1 cellular context compared by ENCODE assay signal in the genomic region with DNA sequence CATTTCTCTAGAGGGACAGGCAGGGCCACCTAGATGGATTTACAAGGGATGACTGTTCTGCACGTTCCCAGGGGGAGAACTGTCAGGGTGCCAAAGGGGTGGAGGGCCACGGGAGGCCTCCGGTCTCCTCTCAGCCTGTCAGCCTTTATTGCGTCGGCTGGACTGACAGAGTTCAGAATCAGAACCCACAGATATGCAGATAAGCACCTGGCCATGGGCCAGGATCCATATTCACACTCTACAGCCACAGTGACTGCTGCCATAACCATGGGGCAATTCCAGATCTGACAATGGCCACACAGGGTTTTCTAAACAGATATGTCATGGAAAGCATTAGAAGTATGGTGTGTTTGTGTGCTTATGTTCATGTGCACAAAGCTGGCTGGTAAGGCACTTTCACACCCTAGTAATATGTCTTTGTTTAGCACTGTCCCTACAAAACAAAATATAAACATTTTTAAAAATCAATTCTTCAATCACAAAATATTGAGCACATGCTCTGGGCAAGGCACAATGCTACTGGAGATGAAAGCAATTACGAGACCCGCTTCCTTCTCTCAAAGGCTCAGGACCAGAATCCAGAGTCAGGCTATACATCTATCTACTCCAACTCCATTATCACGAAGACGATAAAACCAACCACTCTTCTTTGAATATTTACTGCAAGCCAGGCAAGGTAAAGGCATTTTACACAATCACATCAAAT.
A peak's percentile ranks its signal among the peaks of the same experiment; 100 is the strongest.
TF ChIP-seq lines count a peak whose summit lies in the region.

No MANE protein-coding gene starts in this region.

TF ChIP-seq in HepG2, 621 proteins besides CTCF, POLR2A, EP300 and RAD21 (continued from another document and continues in another):
- TF ChIP-seq, protein P1, sequence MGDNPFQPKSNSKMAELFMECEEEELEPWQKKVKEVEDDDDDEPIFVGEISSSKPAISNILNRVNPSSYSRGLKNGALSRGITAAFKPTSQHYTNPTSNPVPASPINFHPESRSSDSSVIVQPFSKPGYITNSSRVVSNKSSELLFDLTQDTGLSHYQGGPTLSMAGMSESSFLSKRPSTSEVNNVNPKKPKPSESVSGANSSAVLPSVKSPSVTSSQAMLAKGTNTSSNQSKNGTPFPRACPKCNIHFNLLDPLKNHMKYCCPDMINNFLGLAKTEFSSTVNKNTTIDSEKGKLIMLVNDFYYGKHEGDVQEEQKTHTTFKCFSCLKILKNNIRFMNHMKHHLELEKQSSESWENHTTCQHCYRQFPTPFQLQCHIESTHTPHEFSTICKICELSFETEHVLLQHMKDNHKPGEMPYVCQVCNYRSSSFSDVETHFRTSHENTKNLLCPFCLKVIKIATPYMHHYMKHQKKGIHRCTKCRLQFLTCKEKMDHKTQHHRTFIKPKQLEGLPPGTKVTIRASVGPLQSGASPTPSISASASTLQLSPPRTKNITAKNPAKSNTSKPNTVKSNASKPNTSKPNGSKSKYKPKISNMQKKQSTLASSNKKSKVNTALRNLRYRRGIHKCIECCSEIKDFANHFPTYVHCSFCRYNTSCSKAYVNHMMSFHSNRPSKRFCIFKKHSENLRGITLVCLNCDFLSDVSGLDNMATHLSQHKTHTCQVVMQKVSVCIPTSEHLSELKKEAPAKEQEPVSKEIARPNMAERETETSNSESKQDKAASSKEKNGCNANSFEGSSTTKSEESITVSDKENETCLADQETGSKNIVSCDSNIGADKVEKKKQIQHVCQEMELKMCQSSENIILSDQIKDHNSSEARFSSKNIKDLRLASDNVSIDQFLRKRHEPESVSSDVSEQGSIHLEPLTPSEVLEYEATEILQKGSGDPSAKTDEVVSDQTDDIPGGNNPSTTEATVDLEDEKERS (CRISPR knock-in tag; IDR thresholded peaks at IDR 0.05), result no peak
- TF ChIP-seq, protein P2, sequence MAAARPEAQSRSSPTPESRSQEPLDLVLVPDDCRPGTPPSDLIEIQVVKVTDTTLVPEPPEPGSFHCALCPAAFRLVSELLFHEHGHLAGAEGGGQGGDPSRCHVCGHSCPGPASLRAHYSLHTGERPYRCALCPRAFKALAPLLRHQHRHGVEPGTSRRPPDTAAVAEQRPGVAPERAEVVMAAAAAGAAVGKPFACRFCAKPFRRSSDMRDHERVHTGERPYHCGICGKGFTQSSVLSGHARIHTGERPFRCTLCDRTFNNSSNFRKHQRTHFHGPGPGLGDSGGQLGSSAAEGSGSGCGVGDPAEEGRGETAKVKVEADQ (CRISPR knock-in tag; IDR thresholded peaks at IDR 0.05; ENCODE audit: borderline replicate concordance), result no peak; the same call in 1 of the 2 replicates
- TF ChIP-seq, protein P3, sequence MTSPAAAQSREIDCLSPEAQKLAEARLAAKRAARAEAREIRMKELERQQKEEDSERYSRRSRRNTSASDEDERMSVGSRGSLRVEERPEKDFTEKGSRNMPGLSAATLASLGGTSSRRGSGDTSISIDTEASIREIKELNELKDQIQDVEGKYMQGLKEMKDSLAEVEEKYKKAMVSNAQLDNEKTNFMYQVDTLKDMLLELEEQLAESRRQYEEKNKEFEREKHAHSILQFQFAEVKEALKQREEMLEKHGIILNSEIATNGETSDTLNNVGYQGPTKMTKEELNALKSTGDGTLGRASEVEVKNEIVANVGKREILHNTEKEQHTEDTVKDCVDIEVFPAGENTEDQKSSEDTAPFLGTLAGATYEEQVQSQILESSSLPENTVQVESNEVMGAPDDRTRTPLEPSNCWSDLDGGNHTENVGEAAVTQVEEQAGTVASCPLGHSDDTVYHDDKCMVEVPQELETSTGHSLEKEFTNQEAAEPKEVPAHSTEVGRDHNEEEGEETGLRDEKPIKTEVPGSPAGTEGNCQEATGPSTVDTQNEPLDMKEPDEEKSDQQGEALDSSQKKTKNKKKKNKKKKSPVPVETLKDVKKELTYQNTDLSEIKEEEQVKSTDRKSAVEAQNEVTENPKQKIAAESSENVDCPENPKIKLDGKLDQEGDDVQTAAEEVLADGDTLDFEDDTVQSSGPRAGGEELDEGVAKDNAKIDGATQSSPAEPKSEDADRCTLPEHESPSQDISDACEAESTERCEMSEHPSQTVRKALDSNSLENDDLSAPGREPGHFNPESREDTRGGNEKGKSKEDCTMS (CRISPR knock-in tag; conservative IDR thresholded peaks at IDR 0.05), result no peak
- no peak for TF ChIP-seq PCBP2 (optimal IDR thresholded peaks at IDR 0.05; ENCODE audit: low read depth, low read length, poor library complexity, severe bottlenecking)
- TF ChIP-seq, protein P4, sequence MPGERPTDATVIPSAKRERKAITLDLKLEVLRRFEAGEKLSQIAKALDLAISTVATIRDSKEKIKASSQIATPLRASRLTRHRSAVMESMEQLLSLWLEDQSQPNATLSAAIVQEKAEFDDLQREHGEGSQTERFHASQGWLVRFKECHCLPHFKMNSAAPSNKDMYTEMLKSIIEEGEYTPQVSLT (CRISPR knock-in tag; IDR thresholded peaks at IDR 0.05; ENCODE audit: borderline replicate concordance, low read depth), result no peak
- peak; percentile 24; the same call in 1 of the 2 replicates for TF ChIP-seq YEATS2 (CRISPR knock-in tag; IDR thresholded peaks at IDR 0.05; ENCODE audit: borderline replicate concordance)
- TF ChIP-seq HHEX (CRISPR knock-in tag; IDR thresholded peaks at IDR 0.05), result no peak
- TF ChIP-seq ZMAT3 (CRISPR knock-in tag; conservative IDR thresholded peaks at IDR 0.05), result no peak
- no peak for TF ChIP-seq SALL2 (CRISPR knock-in tag; IDR thresholded peaks at IDR 0.05)
- TF ChIP-seq, protein P5, sequence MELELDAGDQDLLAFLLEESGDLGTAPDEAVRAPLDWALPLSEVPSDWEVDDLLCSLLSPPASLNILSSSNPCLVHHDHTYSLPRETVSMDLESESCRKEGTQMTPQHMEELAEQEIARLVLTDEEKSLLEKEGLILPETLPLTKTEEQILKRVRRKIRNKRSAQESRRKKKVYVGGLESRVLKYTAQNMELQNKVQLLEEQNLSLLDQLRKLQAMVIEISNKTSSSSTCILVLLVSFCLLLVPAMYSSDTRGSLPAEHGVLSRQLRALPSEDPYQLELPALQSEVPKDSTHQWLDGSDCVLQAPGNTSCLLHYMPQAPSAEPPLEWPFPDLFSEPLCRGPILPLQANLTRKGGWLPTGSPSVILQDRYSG (CRISPR knock-in tag; IDR thresholded peaks at IDR 0.05), result no peak
- no peak for TF ChIP-seq SP1 (IDR thresholded peaks at IDR 0.05)
- TF ChIP-seq SP1 (CRISPR knock-in tag; IDR thresholded peaks at IDR 0.05), result no peak
- TF ChIP-seq, protein P6, sequence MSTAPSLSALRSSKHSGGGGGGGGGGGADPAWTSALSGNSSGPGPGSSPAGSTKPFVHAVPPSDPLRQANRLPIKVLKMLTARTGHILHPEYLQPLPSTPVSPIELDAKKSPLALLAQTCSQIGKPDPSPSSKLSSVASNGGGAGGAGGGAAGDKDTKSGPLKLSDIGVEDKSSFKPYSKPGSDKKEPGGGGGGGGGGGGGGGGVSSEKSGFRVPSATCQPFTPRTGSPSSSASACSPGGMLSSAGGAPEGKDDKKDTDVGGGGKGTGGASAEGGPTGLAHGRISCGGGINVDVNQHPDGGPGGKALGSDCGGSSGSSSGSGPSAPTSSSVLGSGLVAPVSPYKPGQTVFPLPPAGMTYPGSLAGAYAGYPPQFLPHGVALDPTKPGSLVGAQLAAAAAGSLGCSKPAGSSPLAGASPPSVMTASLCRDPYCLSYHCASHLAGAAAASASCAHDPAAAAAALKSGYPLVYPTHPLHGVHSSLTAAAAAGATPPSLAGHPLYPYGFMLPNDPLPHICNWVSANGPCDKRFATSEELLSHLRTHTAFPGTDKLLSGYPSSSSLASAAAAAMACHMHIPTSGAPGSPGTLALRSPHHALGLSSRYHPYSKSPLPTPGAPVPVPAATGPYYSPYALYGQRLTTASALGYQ (CRISPR knock-in tag; IDR thresholded peaks at IDR 0.05), result peak; percentile 25; the same call in 1 of the 2 replicates
- TF ChIP-seq, protein P7, sequence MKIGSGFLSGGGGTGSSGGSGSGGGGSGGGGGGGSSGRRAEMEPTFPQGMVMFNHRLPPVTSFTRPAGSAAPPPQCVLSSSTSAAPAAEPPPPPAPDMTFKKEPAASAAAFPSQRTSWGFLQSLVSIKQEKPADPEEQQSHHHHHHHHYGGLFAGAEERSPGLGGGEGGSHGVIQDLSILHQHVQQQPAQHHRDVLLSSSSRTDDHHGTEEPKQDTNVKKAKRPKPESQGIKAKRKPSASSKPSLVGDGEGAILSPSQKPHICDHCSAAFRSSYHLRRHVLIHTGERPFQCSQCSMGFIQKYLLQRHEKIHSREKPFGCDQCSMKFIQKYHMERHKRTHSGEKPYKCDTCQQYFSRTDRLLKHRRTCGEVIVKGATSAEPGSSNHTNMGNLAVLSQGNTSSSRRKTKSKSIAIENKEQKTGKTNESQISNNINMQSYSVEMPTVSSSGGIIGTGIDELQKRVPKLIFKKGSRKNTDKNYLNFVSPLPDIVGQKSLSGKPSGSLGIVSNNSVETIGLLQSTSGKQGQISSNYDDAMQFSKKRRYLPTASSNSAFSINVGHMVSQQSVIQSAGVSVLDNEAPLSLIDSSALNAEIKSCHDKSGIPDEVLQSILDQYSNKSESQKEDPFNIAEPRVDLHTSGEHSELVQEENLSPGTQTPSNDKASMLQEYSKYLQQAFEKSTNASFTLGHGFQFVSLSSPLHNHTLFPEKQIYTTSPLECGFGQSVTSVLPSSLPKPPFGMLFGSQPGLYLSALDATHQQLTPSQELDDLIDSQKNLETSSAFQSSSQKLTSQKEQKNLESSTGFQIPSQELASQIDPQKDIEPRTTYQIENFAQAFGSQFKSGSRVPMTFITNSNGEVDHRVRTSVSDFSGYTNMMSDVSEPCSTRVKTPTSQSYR (CRISPR knock-in tag; IDR thresholded peaks at IDR 0.05; ENCODE audit: borderline replicate concordance), result no peak; the same call in 1 of the 2 replicates
- TF ChIP-seq, protein P8, sequence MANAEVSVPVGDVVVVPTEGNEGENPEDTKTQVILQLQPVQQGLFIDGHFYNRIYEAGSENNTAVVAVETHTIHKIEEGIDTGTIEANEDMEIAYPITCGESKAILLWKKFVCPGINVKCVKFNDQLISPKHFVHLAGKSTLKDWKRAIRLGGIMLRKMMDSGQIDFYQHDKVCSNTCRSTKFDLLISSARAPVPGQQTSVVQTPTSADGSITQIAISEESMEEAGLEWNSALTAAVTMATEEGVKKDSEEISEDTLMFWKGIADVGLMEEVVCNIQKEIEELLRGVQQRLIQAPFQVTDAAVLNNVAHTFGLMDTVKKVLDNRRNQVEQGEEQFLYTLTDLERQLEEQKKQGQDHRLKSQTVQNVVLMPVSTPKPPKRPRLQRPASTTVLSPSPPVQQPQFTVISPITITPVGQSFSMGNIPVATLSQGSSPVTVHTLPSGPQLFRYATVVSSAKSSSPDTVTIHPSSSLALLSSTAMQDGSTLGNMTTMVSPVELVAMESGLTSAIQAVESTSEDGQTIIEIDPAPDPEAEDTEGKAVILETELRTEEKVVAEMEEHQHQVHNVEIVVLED (CRISPR knock-in tag; IDR thresholded peaks at IDR 0.05; ENCODE audit: borderline replicate concordance), result no peak
- TF ChIP-seq, protein P9, sequence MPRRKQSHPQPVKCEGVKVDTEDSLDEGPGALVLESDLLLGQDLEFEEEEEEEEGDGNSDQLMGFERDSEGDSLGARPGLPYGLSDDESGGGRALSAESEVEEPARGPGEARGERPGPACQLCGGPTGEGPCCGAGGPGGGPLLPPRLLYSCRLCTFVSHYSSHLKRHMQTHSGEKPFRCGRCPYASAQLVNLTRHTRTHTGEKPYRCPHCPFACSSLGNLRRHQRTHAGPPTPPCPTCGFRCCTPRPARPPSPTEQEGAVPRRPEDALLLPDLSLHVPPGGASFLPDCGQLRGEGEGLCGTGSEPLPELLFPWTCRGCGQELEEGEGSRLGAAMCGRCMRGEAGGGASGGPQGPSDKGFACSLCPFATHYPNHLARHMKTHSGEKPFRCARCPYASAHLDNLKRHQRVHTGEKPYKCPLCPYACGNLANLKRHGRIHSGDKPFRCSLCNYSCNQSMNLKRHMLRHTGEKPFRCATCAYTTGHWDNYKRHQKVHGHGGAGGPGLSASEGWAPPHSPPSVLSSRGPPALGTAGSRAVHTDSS (CRISPR knock-in tag; conservative IDR thresholded peaks at IDR 0.05), result no peak
- TF ChIP-seq KLF16 (CRISPR knock-in tag; IDR thresholded peaks at IDR 0.05), result peak in 1 of 2 experiments; percentile 59; a peak in 1 of 4 replicates
- no peak; the same call in 1 of the 2 replicates for TF ChIP-seq ZSCAN25 (CRISPR knock-in tag; IDR thresholded peaks at IDR 0.05)
- no peak for TF ChIP-seq ZNF552 (CRISPR knock-in tag; IDR thresholded peaks at IDR 0.05; ENCODE audit: borderline replicate concordance)
- no peak for TF ChIP-seq NCOA5 (CRISPR knock-in tag; IDR thresholded peaks at IDR 0.05)
- TF ChIP-seq, protein P10, sequence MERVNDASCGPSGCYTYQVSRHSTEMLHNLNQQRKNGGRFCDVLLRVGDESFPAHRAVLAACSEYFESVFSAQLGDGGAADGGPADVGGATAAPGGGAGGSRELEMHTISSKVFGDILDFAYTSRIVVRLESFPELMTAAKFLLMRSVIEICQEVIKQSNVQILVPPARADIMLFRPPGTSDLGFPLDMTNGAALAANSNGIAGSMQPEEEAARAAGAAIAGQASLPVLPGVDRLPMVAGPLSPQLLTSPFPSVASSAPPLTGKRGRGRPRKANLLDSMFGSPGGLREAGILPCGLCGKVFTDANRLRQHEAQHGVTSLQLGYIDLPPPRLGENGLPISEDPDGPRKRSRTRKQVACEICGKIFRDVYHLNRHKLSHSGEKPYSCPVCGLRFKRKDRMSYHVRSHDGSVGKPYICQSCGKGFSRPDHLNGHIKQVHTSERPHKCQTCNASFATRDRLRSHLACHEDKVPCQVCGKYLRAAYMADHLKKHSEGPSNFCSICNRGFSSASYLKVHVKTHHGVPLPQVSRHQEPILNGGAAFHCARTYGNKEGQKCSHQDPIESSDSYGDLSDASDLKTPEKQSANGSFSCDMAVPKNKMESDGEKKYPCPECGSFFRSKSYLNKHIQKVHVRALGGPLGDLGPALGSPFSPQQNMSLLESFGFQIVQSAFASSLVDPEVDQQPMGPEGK (CRISPR knock-in tag; IDR thresholded peaks at IDR 0.05), result peak; percentile 72
- TF ChIP-seq ZNF75D (CRISPR knock-in tag; IDR thresholded peaks at IDR 0.05; ENCODE audit: borderline replicate concordance), result no peak
- TF ChIP-seq SMAD1 (CRISPR knock-in tag; IDR thresholded peaks at IDR 0.05; ENCODE audit: borderline replicate concordance, low read depth), result no peak
- TF ChIP-seq, protein P11, sequence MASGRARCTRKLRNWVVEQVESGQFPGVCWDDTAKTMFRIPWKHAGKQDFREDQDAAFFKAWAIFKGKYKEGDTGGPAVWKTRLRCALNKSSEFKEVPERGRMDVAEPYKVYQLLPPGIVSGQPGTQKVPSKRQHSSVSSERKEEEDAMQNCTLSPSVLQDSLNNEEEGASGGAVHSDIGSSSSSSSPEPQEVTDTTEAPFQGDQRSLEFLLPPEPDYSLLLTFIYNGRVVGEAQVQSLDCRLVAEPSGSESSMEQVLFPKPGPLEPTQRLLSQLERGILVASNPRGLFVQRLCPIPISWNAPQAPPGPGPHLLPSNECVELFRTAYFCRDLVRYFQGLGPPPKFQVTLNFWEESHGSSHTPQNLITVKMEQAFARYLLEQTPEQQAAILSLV (CRISPR knock-in tag; IDR thresholded peaks at IDR 0.05; ENCODE audit: borderline replicate concordance), result no peak
- no peak for TF ChIP-seq ZNF234 (CRISPR knock-in tag; conservative IDR thresholded peaks at IDR 0.05)
- TF ChIP-seq KLF15 (CRISPR knock-in tag; IDR thresholded peaks at IDR 0.05; ENCODE audit: borderline replicate concordance), result no peak; the same call in 1 of the 2 replicates
- no peak for TF ChIP-seq DPF2 (CRISPR knock-in tag; IDR thresholded peaks at IDR 0.05; ENCODE audit: borderline replicate concordance, low read depth)
- no peak for TF ChIP-seq ZNF431 (CRISPR knock-in tag; IDR thresholded peaks at IDR 0.05; ENCODE audit: borderline replicate concordance, low read depth)
- no peak for TF ChIP-seq GABPA (IDR thresholded peaks at IDR 0.05; ENCODE audit: low read depth, low read length)
- TF ChIP-seq GABPA (CRISPR knock-in tag; IDR thresholded peaks at IDR 0.05; ENCODE audit: low read depth), result peak; percentile 11; the same call in 1 of the 2 replicates
